In the genomic region with DNA sequence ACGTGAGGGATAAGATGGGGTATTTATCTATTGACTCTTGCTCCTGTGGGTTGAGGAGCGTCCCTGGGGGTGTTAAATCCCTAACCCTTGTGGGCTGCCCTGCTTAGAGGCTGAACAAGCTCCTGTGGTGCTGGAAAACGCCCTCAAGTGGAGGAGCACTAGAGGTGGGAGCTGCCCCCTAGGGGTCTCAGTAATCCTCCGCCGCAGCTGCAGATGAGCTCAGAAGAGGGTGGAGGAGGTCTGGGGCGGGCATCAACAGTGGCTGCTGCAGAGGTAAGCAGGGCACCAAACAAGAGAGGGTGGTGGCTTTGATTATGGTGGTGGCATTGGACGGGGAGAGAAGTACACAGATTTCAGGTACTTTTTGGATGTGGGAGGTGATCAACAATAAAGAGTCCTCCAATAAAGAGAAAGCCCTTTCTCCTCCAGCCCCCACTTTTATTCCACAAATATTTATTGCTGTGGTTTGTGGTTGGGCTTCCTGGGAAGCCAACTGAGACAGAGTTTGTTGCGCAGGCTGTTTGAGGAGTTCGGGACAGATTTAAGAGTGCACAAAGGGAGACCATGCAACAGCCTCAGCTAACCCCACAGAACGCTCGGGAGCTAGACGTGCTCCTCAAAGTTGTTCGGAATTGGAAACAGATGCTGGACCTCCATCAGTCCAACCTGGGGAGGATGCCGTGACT, we compare ENCODE assay signal across 10 cellular contexts.
DNase-seq lines count a peak whose midpoint lies in the region; ATAC-seq and TF ChIP-seq lines count a peak whose summit lies in the region.
"Had no signal": no experiment of that assay in that cellular context is flagged by ENCODE, and none has a peak within 500 bp of the region (broad histone marks: within the 10 kb centered on the region; RNA-seq: fewer than 3 reads in every experiment).

No MANE protein-coding gene starts in this region.

- WGBS in ovary, 3 donors = 32 to 53% (median 33%) methylated on average over 14 of the region's 14 CpGs

- H3K4me1 ChIP-seq in ovary (ENCODE audit: insufficient read depth) = no peaks in the 10 kb centered on the region

- H3K36me3 ChIP-seq in SK-N-MC (ENCODE audit: insufficient read depth, low read length) = no peaks in the 10 kb centered on the region
- H3K36me3 ChIP-seq in ovary = no peaks in the 10 kb centered on the region

- no peak overlapping the region for H3K4me3 ChIP-seq in AG09309 (ENCODE audit: control insufficient read depth, low read depth, low read length)
- H3K4me3 ChIP-seq in SK-N-MC = peak overlapping the region; percentile 70
- H3K4me3 ChIP-seq in ovary = no peak overlapping the region

- no peaks in the 10 kb centered on the region for H3K27me3 ChIP-seq in ovary

- peak overlapping the region; percentile 11; the same call in 1 of the 2 replicates for H3K27ac ChIP-seq in SK-N-MC
- no peak overlapping the region for H3K27ac ChIP-seq in ovary

- TF ChIP-seq EP300 in ovary (IDR thresholded peaks at IDR 0.05) = no peak

- no peak overlapping the region for H3K9ac ChIP-seq in SK-N-MC (ENCODE audit: insufficient read length)

- TF ChIP-seq CTCF in AG09309 (IDR thresholded peaks at IDR 0.05; ENCODE audit: control insufficient read depth, insufficient read depth, low read depth, low read length, missing control alignments) (no peak), ovary (IDR thresholded peaks at IDR 0.05) (no peak)

- DNase-seq in AG09309 (ENCODE audit: low read depth) = peak; percentile 28
- peak; percentile 10 for DNase-seq in GM04504 (ENCODE audit: low read depth)
- no peak for DNase-seq in SK-N-MC (ENCODE audit: low read depth, low spot score)
- DNase-seq in kidney glomerular epithelial cell (lab: John Stamatoyannopoulos, UW) = peak; percentile 19
- DNase-seq in ovary = no peak
- DNase-seq: activated T-cell treated with anti-CD3 and anti-CD28 coated beads, Interleukin-2, amount 50 U/mL, for 48 hours; NCI-H187 treated with DMSO at 0.1 percent for 48 hours had no signal

- H3K9me3 ChIP-seq in SK-N-MC (ENCODE audit: low read depth, low read length) = no peaks in the 10 kb centered on the region
- no peaks in the 10 kb centered on the region for H3K9me3 ChIP-seq in ovary

- TF ChIP-seq POLR2A in ovary (IDR thresholded peaks at IDR 0.05) = no peak

- intact Hi-C loops in ovary (cut with DNase I) = no loop called here

- ATAC-seq in HG02759 (IDR thresholded peaks at IDR 0.05; ENCODE audit: unreplicated experiment) (no peak), HG03442 (IDR thresholded peaks at IDR 0.05; ENCODE audit: unreplicated experiment) (no peak), GM21723 (IDR thresholded peaks at IDR 0.05; ENCODE audit: unreplicated experiment) (no peak)

Comparison
In these comparisons a context has a peak if more than half of its experiments do, and no peak if none do; other contexts are left out.
1. DNase-seq: peak in AG09309 (single experiment), GM04504 (single experiment) and kidney glomerular epithelial cell (single experiment); none in SK-N-MC (single experiment) and ovary (0 of 5).